22 cellular contexts compared by ENCODE assay signal in the genomic region with DNA sequence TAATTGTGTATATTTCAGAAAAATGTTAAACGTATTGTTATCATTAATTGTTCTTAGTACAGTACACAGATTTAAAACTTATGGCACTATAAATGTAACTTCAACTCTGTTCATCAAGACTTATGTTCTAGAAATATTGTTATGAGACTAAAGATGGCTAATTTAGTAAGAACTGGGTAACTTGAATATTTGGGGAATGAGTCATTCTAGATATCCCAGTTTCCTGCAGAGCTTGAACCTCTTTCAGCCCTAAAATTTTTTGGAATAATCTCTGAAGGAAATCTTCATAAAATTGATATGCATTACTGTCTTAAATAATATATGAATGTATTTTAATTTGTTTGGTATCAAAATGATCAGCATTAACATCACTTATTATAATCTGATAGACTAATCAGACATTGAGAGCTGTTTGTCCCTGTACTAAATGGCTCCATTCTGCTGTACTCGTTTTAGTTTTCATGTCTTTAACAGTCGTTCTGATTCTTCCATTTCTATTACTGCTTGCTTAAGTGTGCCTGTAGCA.
DNase-seq lines count a peak whose midpoint lies in the region; ATAC-seq, FAIRE-seq and TF ChIP-seq lines count a peak whose summit lies in the region.
"Had no signal": no experiment of that assay in that cellular context is flagged by ENCODE, and none has a peak within 500 bp of the region (broad histone marks: within the 10 kb centered on the region; RNA-seq: fewer than 3 reads in every experiment).

No MANE protein-coding gene starts in this region.

- H3K27ac Mint-ChIP-seq in GM23338 = peak overlapping the region; percentile 24; the same call in 1 of the 2 replicates
- H3K27ac Mint-ChIP-seq: activated naive CD4-positive, alpha-beta T cell treated with anti-CD3 and anti-CD28 coated beads, Interleukin-2, amount 10 ng/mL, durations not matched to agents 7 days and 5 days; stimulated activated memory B cell treated with anti-CD40 and anti-IgM and Interleukin-4, amounts not matched to agents 10 μg/mL and 1 μg/mL and 100 μg/mL, for 72 hours had no signal

- TF ChIP-seq POLR2A in gastroesophageal sphincter (IDR thresholded peaks at IDR 0.05) = no peak

- H3K4me3 ChIP-seq in GM23338 (no peak overlapping the region), SK-N-MC (no peak overlapping the region), fibroblast of pulmonary artery (replicated peaks; ENCODE audit: low read depth, low read length) (no peak overlapping the region), gastroesophageal sphincter (no peak overlapping the region)
- H3K4me3 ChIP-seq: dorsolateral prefrontal cortex, heart right ventricle, thyroid gland had no signal

- H3K4me1 Mint-ChIP-seq in GM23338 = peaks cover 12% of the 10 kb centered on the region; the same call in 2 of the 3 replicates
- H3K4me1 Mint-ChIP-seq: activated naive CD4-positive, alpha-beta T cell treated with anti-CD3 and anti-CD28 coated beads, Interleukin-2, amount 10 ng/mL, durations not matched to agents 7 days and 5 days; stimulated activated memory B cell treated with anti-CD40 and anti-IgM and Interleukin-4, amounts not matched to agents 10 μg/mL and 1 μg/mL and 100 μg/mL, for 72 hours had no signal

- H3K79me2 ChIP-seq in GM23338 (replicated peaks; ENCODE audit: insufficient read depth) = no peaks in the 10 kb centered on the region

- H4K20me1 ChIP-seq in GM23338 (replicated peaks; ENCODE audit: insufficient read depth) = no peaks in the 10 kb centered on the region

- H3K9ac ChIP-seq in SK-N-MC (ENCODE audit: insufficient read length) = no peak overlapping the region

- no peaks in the 10 kb centered on the region for H3K9me3 Mint-ChIP-seq in GM23338
- H3K9me3 Mint-ChIP-seq: activated naive CD4-positive, alpha-beta T cell treated with anti-CD3 and anti-CD28 coated beads, Interleukin-2, amount 10 ng/mL, durations not matched to agents 7 days and 5 days; stimulated activated memory B cell treated with anti-CD40 and anti-IgM and Interleukin-4, amounts not matched to agents 10 μg/mL and 1 μg/mL and 100 μg/mL, for 72 hours had no signal

- no peak for DNase-seq in GM23338 (ENCODE audit: low spot score)
- DNase-seq in SK-N-MC (ENCODE audit: low read depth, low spot score) = no peak
- DNase-seq in fibroblast of pulmonary artery (ENCODE audit: low read depth) = peak; percentile 48
- peak; percentile 4 for DNase-seq in urothelium cell line (ENCODE audit: low spot score)
- DNase-seq in DMS 273 (lab: John Stamatoyannopoulos, UW; ENCODE audit: unreplicated experiment) = no peak
- DNase-seq: activated CD4-positive, alpha-beta T cell treated with anti-CD3 and anti-CD28 coated beads, Interleukin-2, amount 50 U/mL, for 4 hours; activated naive CD4-positive, alpha-beta T cell treated with anti-CD3 and anti-CD28 coated beads, Interleukin-2, amount 10 ng/mL, durations not matched to agents 7 days and 5 days; brain microvascular endothelial cell; DMS79; dorsolateral prefrontal cortex; heart right ventricle; islet precursor cell; mammary epithelial cell; NCI-H1048; NCI-H2107; NCI-H748 treated with DMSO at 0.1 percent for 48 hours; SW 1271; thyroid gland had no signal

- no peak overlapping the region for H2AFZ ChIP-seq in GM23338

- no peak overlapping the region for H3K4me3 Mint-ChIP-seq in GM23338
- H3K4me3 Mint-ChIP-seq: activated naive CD4-positive, alpha-beta T cell treated with anti-CD3 and anti-CD28 coated beads, Interleukin-2, amount 10 ng/mL, durations not matched to agents 7 days and 5 days; stimulated activated memory B cell treated with anti-CD40 and anti-IgM and Interleukin-4, amounts not matched to agents 10 μg/mL and 1 μg/mL and 100 μg/mL, for 72 hours had no signal

- H3K36me3 Mint-ChIP-seq in GM23338 (ENCODE audit: low read depth) = peaks cover 11% of the 10 kb centered on the region; the same call in 2 of the 3 replicates

- H3K4me1 ChIP-seq in GM23338 (ENCODE audit: insufficient read depth) (no peaks in the 10 kb centered on the region), gastroesophageal sphincter (peaks cover 0 to 27% (median 2%) of the 10 kb centered on the region in 3 donors)

- H3K36me3 ChIP-seq in GM23338 (ENCODE audit: insufficient read depth) = no peaks in the 10 kb centered on the region; the same call in 1 of the 2 replicates
- H3K36me3 ChIP-seq in SK-N-MC (ENCODE audit: insufficient read depth, low read length) = peaks cover 49% of the 10 kb centered on the region
- H3K36me3 ChIP-seq in gastroesophageal sphincter = peaks cover 0 to 44% of the 10 kb centered on the region in 2 donors

- H3F3A ChIP-seq in GM23338 (replicated peaks; ENCODE audit: low read depth) = no peaks in the 10 kb centered on the region

- H3K4me2 ChIP-seq in GM23338 = no peak overlapping the region

- H3K27me3 Mint-ChIP-seq in GM23338 (ENCODE audit: insufficient read depth, low read depth, poor library complexity) = no peaks in the 10 kb centered on the region
- H3K27me3 Mint-ChIP-seq: activated naive CD4-positive, alpha-beta T cell treated with anti-CD3 and anti-CD28 coated beads, Interleukin-2, amount 10 ng/mL, durations not matched to agents 7 days and 5 days; stimulated activated memory B cell treated with anti-CD40 and anti-IgM and Interleukin-4, amounts not matched to agents 10 μg/mL and 1 μg/mL and 100 μg/mL, for 72 hours had no signal

- no peak for ATAC-seq in GM23338
- ATAC-seq in GM19351 (IDR thresholded peaks at IDR 0.05; ENCODE audit: unreplicated experiment) = no peak
- no peak for ATAC-seq in gastroesophageal sphincter
- ATAC-seq: esophagus mucosa; heart right ventricle; stimulated activated memory B cell treated with anti-CD40 and anti-IgM and Interleukin-4, amounts not matched to agents 10 μg/mL and 1 μg/mL and 100 μg/mL, for 72 hours had no signal

- H3K27ac ChIP-seq in GM23338 (ENCODE audit: low read depth) (no peak overlapping the region), SK-N-MC (0 out of 2 replicates have a peak overlapping the region, but pooled peaks have one; percentile 21), gastroesophageal sphincter (peak overlapping the region in 2 of 4 donors; percentile 21 to 39)
- H3K27ac ChIP-seq: brain microvascular endothelial cell, dorsolateral prefrontal cortex, heart right ventricle had no signal

- H3K27me3 ChIP-seq in GM23338 (ENCODE audit: insufficient read depth) (no peaks in the 10 kb centered on the region), gastroesophageal sphincter (no peaks in the 10 kb centered on the region)
- H3K27me3 ChIP-seq: brain microvascular endothelial cell, dorsolateral prefrontal cortex, heart right ventricle, thyroid gland had no signal

- FAIRE-seq in urothelium cell line (lab: Jason Lieb, UNC) = no peak

- TF ChIP-seq EP300 in gastroesophageal sphincter (IDR thresholded peaks at IDR 0.05) = no peak

- no peaks in the 10 kb centered on the region for H3K9me3 ChIP-seq in SK-N-MC (ENCODE audit: low read depth, low read length)
- no peaks in the 10 kb centered on the region for H3K9me3 ChIP-seq in gastroesophageal sphincter
- H3K9me3 ChIP-seq: heart right ventricle, thyroid gland had no signal

- 47 to 61% methylated on average over 3 of the region's 3 CpGs for WGBS in gastroesophageal sphincter (ENCODE audit: low coverage in 1 of 2), 2 donors

- TF ChIP-seq CTCF in GM23338 (conservative IDR thresholded peaks at IDR 0.05; ENCODE audit: low read depth in 2 of 2) (no peak), fibroblast of pulmonary artery (IDR thresholded peaks at IDR 0.05; ENCODE audit: low read length, missing control alignments) (no peak), gastroesophageal sphincter (IDR thresholded peaks at IDR 0.05) (no peak)

- no peaks in the 10 kb centered on the region for H3K9me2 ChIP-seq in GM23338 (ENCODE audit: insufficient read depth)

TF ChIP-seq in GM23338, 12 proteins besides CTCF, POLR2A, EP300 and RAD21:
- TF ChIP-seq ZNF114 (CRISPR knock-in tag; IDR thresholded peaks at IDR 0.05) (no peak), EZH2phosphoT487 (IDR thresholded peaks at IDR 0.05; ENCODE audit: unreplicated experiment) (no peak), REST (IDR thresholded peaks at IDR 0.05; ENCODE audit: unreplicated experiment) (no peak), NANOG (IDR thresholded peaks at IDR 0.05; ENCODE audit: borderline replicate concordance) (no peak)

Comparison
In these comparisons a context has a peak if more than half of its experiments do, and no peak if none do; other contexts are left out.
1. DNase-seq: peak in fibroblast of pulmonary artery (single experiment) and urothelium cell line (single experiment); none in GM23338 (single experiment), SK-N-MC (single experiment) and DMS 273 (single experiment).